ENCODE assay signal across 1 cellular context in the genomic region with DNA sequence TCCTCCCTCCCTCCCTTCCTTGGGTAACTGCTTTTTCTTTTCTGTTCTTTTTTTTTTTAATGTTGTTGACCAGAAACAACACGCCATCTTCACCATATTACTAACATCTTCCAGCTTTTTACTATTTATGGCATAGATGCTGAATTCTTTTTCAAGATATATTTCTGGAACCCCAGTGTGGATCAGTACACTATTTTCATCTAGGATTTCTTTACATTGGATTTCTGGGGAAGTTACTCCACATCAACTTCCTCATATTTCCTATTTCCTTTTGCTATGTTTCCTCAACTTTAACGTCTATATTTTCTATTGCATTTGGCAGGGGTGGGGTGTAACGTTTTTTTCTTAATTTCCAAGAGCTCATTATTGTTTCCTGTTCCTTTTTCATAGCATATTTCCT.
TF ChIP-seq lines count a peak whose summit lies in the region.

No MANE protein-coding gene starts in this region.

TF ChIP-seq in K562, 482 proteins besides CTCF, POLR2A, EP300 and RAD21:
- TF ChIP-seq ZNF197 (CRISPR knock-in tag; IDR thresholded peaks at IDR 0.05; ENCODE audit: low read depth) (no peak), BHLHE40 (IDR thresholded peaks at IDR 0.05; ENCODE audit: low read length) (no peak), NFATC3 (IDR thresholded peaks at IDR 0.05) (no peak), SRSF7 (optimal IDR thresholded peaks at IDR 0.05; ENCODE audit: low read depth, low read length) (no peak), ZNF583 (CRISPR knock-in tag; IDR thresholded peaks at IDR 0.05) (peak; percentile 96), MCM3 (IDR thresholded peaks at IDR 0.05) (no peak)
TF ChIP-seq in K562: peak in this region for 1.
